1 cellular context compared by ENCODE assay signal in genomic region chr14:89667983-89668382, GRCh38.
A peak's percentile ranks its signal among the peaks of the same experiment; 100 is the strongest.
TF ChIP-seq lines count a peak whose summit lies in the region.

No MANE protein-coding gene starts in this region.

TF ChIP-seq in SK-N-SH, 30 proteins besides CTCF, POLR2A, EP300 and RAD21 (continued from another document):
- TF ChIP-seq REST (IDR thresholded peaks at IDR 0.05; ENCODE audit: low read depth, low read length): no peak
- no peak for TF ChIP-seq TEAD4 (IDR thresholded peaks at IDR 0.05; ENCODE audit: borderline replicate concordance, insufficient read depth)
- no peak for TF ChIP-seq IRF3 (IDR thresholded peaks at IDR 0.05; ENCODE audit: low read depth, low read length)
- TF ChIP-seq, protein P1, sequence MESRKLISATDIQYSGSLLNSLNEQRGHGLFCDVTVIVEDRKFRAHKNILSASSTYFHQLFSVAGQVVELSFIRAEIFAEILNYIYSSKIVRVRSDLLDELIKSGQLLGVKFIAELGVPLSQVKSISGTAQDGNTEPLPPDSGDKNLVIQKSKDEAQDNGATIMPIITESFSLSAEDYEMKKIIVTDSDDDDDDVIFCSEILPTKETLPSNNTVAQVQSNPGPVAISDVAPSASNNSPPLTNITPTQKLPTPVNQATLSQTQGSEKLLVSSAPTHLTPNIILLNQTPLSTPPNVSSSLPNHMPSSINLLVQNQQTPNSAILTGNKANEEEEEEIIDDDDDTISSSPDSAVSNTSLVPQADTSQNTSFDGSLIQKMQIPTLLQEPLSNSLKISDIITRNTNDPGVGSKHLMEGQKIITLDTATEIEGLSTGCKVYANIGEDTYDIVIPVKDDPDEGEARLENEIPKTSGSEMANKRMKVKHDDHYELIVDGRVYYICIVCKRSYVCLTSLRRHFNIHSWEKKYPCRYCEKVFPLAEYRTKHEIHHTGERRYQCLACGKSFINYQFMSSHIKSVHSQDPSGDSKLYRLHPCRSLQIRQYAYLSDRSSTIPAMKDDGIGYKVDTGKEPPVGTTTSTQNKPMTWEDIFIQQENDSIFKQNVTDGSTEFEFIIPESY (IDR thresholded peaks at IDR 0.05; ENCODE audit: borderline replicate concordance, low read depth): no peak
- no peak for TF ChIP-seq JUND (IDR thresholded peaks at IDR 0.05)
- peak; percentile 61 for TF ChIP-seq PBX3 (IDR thresholded peaks at IDR 0.05)
- peak; percentile 9; the same call in 1 of the 2 replicates for TF ChIP-seq TCF12 (IDR thresholded peaks at IDR 0.05)
- TF ChIP-seq GATA2 (CRISPR knock-in tag; IDR thresholded peaks at IDR 0.05): no peak
- no peak for TF ChIP-seq MXI1 (IDR thresholded peaks at IDR 0.05; ENCODE audit: low read depth, low read length)
- no peak for TF ChIP-seq USF2 (IDR thresholded peaks at IDR 0.05; ENCODE audit: borderline replicate concordance, low read depth, low read length)
- TF ChIP-seq POLR2AphosphoS5 (IDR thresholded peaks at IDR 0.05; ENCODE audit: low read depth, low read length): no peak
- TF ChIP-seq RXRA (IDR thresholded peaks at IDR 0.05; ENCODE audit: borderline replicate concordance, low read depth): peak; percentile 35; the same call in 1 of the 2 replicates
- 0 out of 2 replicates have a peak, but pooled peaks have one; percentile 51 for TF ChIP-seq NFIC (IDR thresholded peaks at IDR 0.05; ENCODE audit: borderline replicate concordance)
